In the genomic region with DNA sequence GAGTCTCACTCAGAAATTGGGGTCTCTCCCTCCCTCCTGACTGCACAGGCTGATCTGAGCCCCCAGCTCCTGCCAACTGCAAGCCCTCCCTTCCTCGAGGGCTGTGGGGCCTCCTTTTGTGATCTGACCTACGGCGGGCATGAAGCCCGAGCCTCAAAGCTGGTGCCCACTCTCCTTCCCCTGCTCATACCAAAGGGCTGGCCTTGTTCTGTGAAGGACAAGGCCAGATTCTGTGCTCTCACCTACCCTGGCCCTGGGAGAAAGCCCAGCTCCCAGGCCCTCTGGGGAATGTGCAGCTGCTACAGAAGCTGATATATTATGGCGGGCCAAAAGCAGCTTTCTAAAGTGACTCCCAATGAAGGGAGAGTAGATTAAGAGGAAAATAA, we compare ENCODE assay signal across 1 cellular context.
TF ChIP-seq lines count a peak whose summit lies in the region.

No MANE protein-coding gene starts in this region.

TF ChIP-seq in A549, 52 proteins besides CTCF, POLR2A, EP300 and RAD21:
- TF ChIP-seq HOXA7 (CRISPR knock-in tag; IDR thresholded peaks at IDR 0.05) = peak; percentile 82
- TF ChIP-seq POLR2AphosphoS2 (conservative IDR thresholded peaks at IDR 0.05; ENCODE audit: low read length) = peak; percentile 76
- peak; percentile 85; the same call in 1 of the 2 replicates for TF ChIP-seq FOSB (CRISPR knock-in tag; IDR thresholded peaks at IDR 0.05)
- peak; percentile 45; the same call in 1 of the 2 replicates for TF ChIP-seq RARB (CRISPR knock-in tag; IDR thresholded peaks at IDR 0.05)
- TF ChIP-seq ZNF302 (CRISPR knock-in tag; IDR thresholded peaks at IDR 0.05) = no peak
- TF ChIP-seq BHLHE40 (IDR thresholded peaks at IDR 0.05; ENCODE audit: low read depth, low read length) = no peak
- TF ChIP-seq RNF2 (IDR thresholded peaks at IDR 0.05; ENCODE audit: borderline replicate concordance, low read depth) = no peak
- 0 out of 3 replicates have a peak, but pooled peaks have one; percentile 6 for TF ChIP-seq BCL3 (IDR thresholded peaks at IDR 0.05)
- peak; percentile 54; the same call in 1 of the 2 replicates for TF ChIP-seq TP53 (CRISPR knock-in tag; IDR thresholded peaks at IDR 0.05)
